In genomic region chr6:27592107-27592480, GRCh38 we compare ENCODE assay signal across 10 cellular contexts.
DNase-seq lines count a peak whose midpoint lies in the region; ATAC-seq and TF ChIP-seq lines count a peak whose summit lies in the region.
"Had no signal": no experiment of that assay in that cellular context is flagged by ENCODE, and none has a peak within 500 bp of the region (broad histone marks: within the 10 kb centered on the region; RNA-seq: fewer than 3 reads in every experiment).

No MANE protein-coding gene starts in this region.

- no peaks in the 10 kb centered on the region for H3K27me3 ChIP-seq in iPS DF 6.9 (ENCODE audit: control insufficient read depth, insufficient read depth, low read length)
- H3K27me3 ChIP-seq in esophagus squamous epithelium: peaks cover 0 to 87% (median 18%) of the 10 kb centered on the region in 4 donors

- H3K36me3 ChIP-seq in iPS DF 6.9 (ENCODE audit: control insufficient read depth, insufficient read depth, low read length): no peaks in the 10 kb centered on the region
- H3K36me3 ChIP-seq in esophagus squamous epithelium: no peaks in the 10 kb centered on the region

- peak overlapping the region; percentile 57 for H3K4me3 ChIP-seq in iPS DF 6.9 (ENCODE audit: low read length)
- H3K4me3 ChIP-seq in esophagus squamous epithelium: peak overlapping the region in 1 of 4 donors; percentile 37

- POLR2A ChIA-PET in HEK293T (lab: Yijun Ruan, JAX): interaction anchor here (0.8 to 2.1 kb wide), 6 partner anchors 10 to 340 kb away, joined by 3 to 9 read pairs (median 4); a partner anchor contains a TSS

- TF ChIP-seq CTCF in esophagus squamous epithelium (IDR thresholded peaks at IDR 0.05): no peak

- TF ChIP-seq POLR2A in esophagus squamous epithelium (IDR thresholded peaks at IDR 0.05): no peak

- DNase-seq in D341Med (ENCODE audit: low spot score) (peak; percentile 51), HEK293T (ENCODE audit: extremely low spot score) (peak; percentile 34), RPMI7951 (ENCODE audit: low read depth) (peak; percentile 26), iPS DF 6.9 (ENCODE audit: low read depth, low spot score) (no peak), NCI-H2107 treated with DMSO at 0.1 percent for 48 hours (lab: John Stamatoyannopoulos, UW; ENCODE audit: unreplicated experiment) (no peak), esophagus squamous epithelium (lab: John Stamatoyannopoulos, UW) (no peak)

- WGBS in iPS DF 6.9 (ENCODE audit: insufficient coverage, insufficient read length): no CpG with 5 or more reads among the region's 13 CpGs
- WGBS in esophagus squamous epithelium, 2 donors: 5 to 6% methylated on average over 13 of the region's 13 CpGs

- CTCF ChIA-PET in HEK293T (lab: Yijun Ruan, JAX): interaction anchor here (0.7 to 1.5 kb wide), 3 partner anchors 10 to 87 kb away, joined by 3 read pairs; no protein-coding TSS in a partner anchor

- H3K4me1 ChIP-seq in iPS DF 6.9 (ENCODE audit: control insufficient read depth, insufficient read depth, low read length) (no peaks in the 10 kb centered on the region), esophagus squamous epithelium (peaks cover 4 to 20% (median 9%) of the 10 kb centered on the region in 3 donors)
- H3K4me1 ChIP-seq: parathyroid adenoma had no signal

- no peaks in the 10 kb centered on the region for H3K9me3 ChIP-seq in iPS DF 6.9 (ENCODE audit: control insufficient read depth, insufficient read depth, low read length)
- no peaks in the 10 kb centered on the region for H3K9me3 ChIP-seq in esophagus squamous epithelium

- ATAC-seq in HG03439 (IDR thresholded peaks at IDR 0.05; ENCODE audit: unreplicated experiment): no peak
- ATAC-seq in HG02759 (IDR thresholded peaks at IDR 0.05; ENCODE audit: unreplicated experiment): no peak

- intact Hi-C loops in esophagus squamous epithelium (cut with DNase I): no loop called here

- H3K27ac ChIP-seq in iPS DF 6.9 (ENCODE audit: low read length): no peak overlapping the region
- H3K27ac ChIP-seq in esophagus squamous epithelium: no peak overlapping the region
- H3K27ac ChIP-seq: parathyroid adenoma, VCaP had no signal

TF ChIP-seq in HEK293T, 16 proteins besides CTCF, POLR2A, EP300 and RAD21:
- TF ChIP-seq PKNOX1 (IDR thresholded peaks at IDR 0.05): no peak
- no peak for TF ChIP-seq SUZ12 (IDR thresholded peaks at IDR 0.05)
- TF ChIP-seq LEF1 (IDR thresholded peaks at IDR 0.05; ENCODE audit: borderline replicate concordance): no peak
- no peak for TF ChIP-seq TARDBP (IDR thresholded peaks at IDR 0.05)
- TF ChIP-seq NFRKB (IDR thresholded peaks at IDR 0.05): no peak
- no peak for TF ChIP-seq ZNF384 (IDR thresholded peaks at IDR 0.05)
- no peak for TF ChIP-seq FOXM1 (IDR thresholded peaks at IDR 0.05; ENCODE audit: borderline replicate concordance)
- TF ChIP-seq HDGF (IDR thresholded peaks at IDR 0.05; ENCODE audit: borderline replicate concordance): no peak
- no peak for TF ChIP-seq ARNT (IDR thresholded peaks at IDR 0.05)
- no peak for TF ChIP-seq CTBP1 (IDR thresholded peaks at IDR 0.05; ENCODE audit: borderline replicate concordance)
- no peak for TF ChIP-seq BHLHE40 (IDR thresholded peaks at IDR 0.05; ENCODE audit: borderline replicate concordance)
- no peak for TF ChIP-seq ELF4 (IDR thresholded peaks at IDR 0.05)
- TF ChIP-seq L3MBTL2 (conservative IDR thresholded peaks at IDR 0.05): no peak
- no peak for TF ChIP-seq FOXA1 (IDR thresholded peaks at IDR 0.05)
- no peak for TF ChIP-seq FOXK2 (IDR thresholded peaks at IDR 0.05)
- TF ChIP-seq SP1 (IDR thresholded peaks at IDR 0.05): no peak
TF ChIP-seq in HEK293T: peak in this region for 0.

Comparison
In these comparisons a context has a peak if more than half of its experiments do, and no peak if none do; other contexts are left out.
1. DNase-seq: peak in D341Med (single experiment), HEK293T (single experiment) and RPMI7951 (single experiment); none in iPS DF 6.9 (single experiment), NCI-H2107 treated with DMSO at 0.1 percent for 48 hours (single experiment) and esophagus squamous epithelium (single experiment).